18 cellular contexts compared by ENCODE assay signal in the genomic region with DNA sequence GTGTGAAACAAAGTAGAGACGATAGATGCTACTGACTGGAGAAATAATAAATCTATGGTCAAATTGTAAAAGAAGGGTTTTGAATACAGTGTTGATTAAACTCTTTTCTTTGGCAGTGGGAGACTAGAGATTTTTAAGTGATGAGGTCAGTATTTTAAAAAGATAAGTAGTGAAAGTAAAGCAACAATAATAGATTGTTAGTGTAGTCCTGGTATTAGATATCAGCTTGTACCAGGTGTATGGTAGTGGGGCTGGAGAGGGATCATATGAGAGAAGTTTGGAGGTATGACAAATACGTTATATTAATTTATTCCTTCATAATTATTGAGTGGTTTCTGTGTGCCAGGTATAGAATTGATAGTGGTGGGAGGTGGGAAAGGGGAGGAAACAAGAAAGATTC. TPM values are rescaled to one million over a fixed set of nuclear protein-coding genes. Genes with fewer than 3 reads are reported as not detected.
A peak's percentile ranks its signal among the peaks of the same experiment; 100 is the strongest.
DNase-seq lines count a peak whose midpoint lies in the region; ATAC-seq and TF ChIP-seq lines count a peak whose summit lies in the region.
"Had no signal": no experiment of that assay in that cellular context is flagged by ENCODE, and none has a peak within 500 bp of the region (broad histone marks: within the 10 kb centered on the region; RNA-seq: fewer than 3 reads in every experiment).

No MANE protein-coding gene starts in this region.

- H3K4me1 Mint-ChIP-seq in activated T-cell treated with anti-CD3 and anti-CD28 coated beads, Interleukin-2, amount 50 U/mL, for 72 hours (ENCODE audit: low read depth) = peaks cover 25% of the 10 kb centered on the region

- no peaks in the 10 kb centered on the region for H3K27me3 ChIP-seq in spleen (replicated peaks in 1 of 7)
- H3K27me3 ChIP-seq: ovary had no signal

- peak overlapping the region in 7 of 8 donors; percentile 45 to 84 (median 78) for H3K27ac ChIP-seq in spleen
- H3K27ac ChIP-seq: A549, epithelial cell of prostate, ovary had no signal

- no peak for ATAC-seq in activated T-cell treated with anti-CD3 and anti-CD28 coated beads, Interleukin-2, amount 50 U/mL, for 72 hours (replicated peaks in 1 of 2)
- ATAC-seq in GM21529 (IDR thresholded peaks at IDR 0.05; ENCODE audit: unreplicated experiment) (peak; percentile 31), HG03460 (IDR thresholded peaks at IDR 0.05; ENCODE audit: unreplicated experiment) (peak; percentile 31), GM21576 (IDR thresholded peaks at IDR 0.05; ENCODE audit: unreplicated experiment) (no peak)
- ATAC-seq: A549, mucosa of descending colon, SK-N-SH treated with all-trans-retinoic acid at 6 μM for 48 hours, WTC11 had no signal

- H3K4me1 ChIP-seq in spleen = peaks cover 4 to 54% (median 32%) of the 10 kb centered on the region in 6 donors
- H3K4me1 ChIP-seq: A549 had no signal

- peak overlapping the region; percentile 34 for H3K27ac Mint-ChIP-seq in activated T-cell treated with anti-CD3 and anti-CD28 coated beads, Interleukin-2, amount 50 U/mL, for 72 hours
- H3K27ac Mint-ChIP-seq: WTC11 had no signal

- intact Hi-C loops in spleen (cut with DNase I; ENCODE audit: low total_unique reads) = no loop called here

- H3K9me3 ChIP-seq in spleen = peaks cover 15 to 68% (median 59%) of the 10 kb centered on the region in 8 donors

- H3K36me3 ChIP-seq in spleen = peaks cover 0 to 31% (median 6%) of the 10 kb centered on the region in 6 donors
- H3K36me3 ChIP-seq: ovary had no signal

- no peak overlapping the region for H3K4me3 Mint-ChIP-seq in activated T-cell treated with anti-CD3 and anti-CD28 coated beads, Interleukin-2, amount 50 U/mL, for 72 hours
- H3K4me3 Mint-ChIP-seq: WTC11 had no signal

- DNase-seq in activated T-cell treated with anti-CD3 and anti-CD28 coated beads, Interleukin-2, amount 50 U/mL, for 72 hours = no peak
- DNase-seq in activated T-cell treated with anti-CD3 and anti-CD28 coated beads for 4 hours (no peak), spleen (no peak), NCI-H1694 treated with DMSO at 0.1 percent for 48 hours (lab: John Stamatoyannopoulos, UW) (no peak), SW480 (ENCODE audit: low spot score) (no peak)
- DNase-seq: activated CD8-positive, alpha-beta memory T cell treated with anti-CD3 and anti-CD28 coated beads, Interleukin-2, amount 50 U/mL, for 4 hours; head of caudate nucleus; mucosa of descending colon; NCI-H2171 treated with DMSO at 0.1 percent for 48 hours; ovary had no signal

- no peak for TF ChIP-seq POLR2A in spleen (IDR thresholded peaks at IDR 0.05)

- H3K27me3 Mint-ChIP-seq in activated T-cell treated with anti-CD3 and anti-CD28 coated beads, Interleukin-2, amount 50 U/mL, for 72 hours (ENCODE audit: low read depth) = no peaks in the 10 kb centered on the region

- peaks cover 34 to 44% of the 10 kb centered on the region in 2 donors for H3K36me3 Mint-ChIP-seq in activated T-cell treated with anti-CD3 and anti-CD28 coated beads, Interleukin-2, amount 50 U/mL, for 72 hours (ENCODE audit: insufficient read depth in 2 of 2)

- peak overlapping the region in 1 of 8 donors; percentile 36 for H3K4me3 ChIP-seq in spleen
- H3K4me3 ChIP-seq: A549, mucosa of descending colon, ovary, skin epidermis had no signal

- H3K9me3 Mint-ChIP-seq in activated T-cell treated with anti-CD3 and anti-CD28 coated beads, Interleukin-2, amount 50 U/mL, for 72 hours = peaks cover 18 to 29% of the 10 kb centered on the region in 2 donors

- no peak for TF ChIP-seq CTCF in spleen (IDR thresholded peaks at IDR 0.05 in 8 of 11, conservative IDR thresholded peaks at IDR 0.05 in 3 of 11)

- WGBS in spleen, 5 donors = 63 to 83% (median 70%) methylated on average over 2 of the region's 2 CpGs

RNA-seq across cellular contexts. Expression of a gene that starts 25.2 kb away (rescaled TPM):
- 10 to 100 TPM; 16.3 to 25.5 TPM for total RNA-seq in activated T-cell treated with anti-CD3 and anti-CD28 coated beads, Interleukin-2, amount 50 U/mL, for 72 hours
- total RNA-seq in spleen = 10 to 100 TPM; 28.4 to 47.7 (median 35.9) TPM
- polyA plus RNA-seq in spleen = 10 to 100 TPM; 13.3 to 24.6 (median 14.9) TPM

RNA-seq across cellular contexts. Expression of a gene that starts 25.6 kb away (rescaled TPM):
- 10 to 100 TPM; 10.9 to 11.0 TPM for total RNA-seq in activated T-cell treated with anti-CD3 and anti-CD28 coated beads, Interleukin-2, amount 50 U/mL, for 72 hours
- 10 to 100 TPM; 10.1 to 22.3 (median 18.4) TPM for total RNA-seq in spleen
- 10 to 100 TPM; 31.1 to 33.1 (median 31.9) TPM for polyA plus RNA-seq in spleen

Comparison
In these comparisons a context has a peak if more than half of its experiments do, and no peak if none do; other contexts are left out.
1. ATAC-seq: peak in GM21529 (single experiment) and HG03460 (single experiment); none in activated T-cell treated with anti-CD3 and anti-CD28 coated beads, Interleukin-2, amount 50 U/mL, for 72 hours (0 of 2) and GM21576 (single experiment).